25 cellular contexts compared by ENCODE assay signal in the genomic region with DNA sequence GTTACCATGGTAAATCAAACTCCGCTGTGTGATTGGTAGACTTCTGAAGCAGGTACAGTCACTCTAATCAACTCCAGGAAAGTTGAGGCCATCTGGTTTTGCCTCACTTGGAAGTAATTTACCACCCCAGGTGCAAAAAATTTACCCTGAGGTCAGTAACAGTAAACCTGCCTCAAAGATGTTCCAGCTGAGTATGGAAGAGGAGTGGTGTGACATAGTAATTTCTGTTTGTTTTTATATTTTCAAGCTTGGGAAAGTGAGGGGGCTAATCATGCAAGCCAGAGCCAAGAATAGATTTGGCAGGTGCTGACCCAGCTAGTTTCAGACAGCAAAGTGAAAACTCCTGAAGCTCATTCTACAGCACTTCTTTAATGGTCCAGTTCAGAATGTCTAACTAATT.
A peak's percentile ranks its signal among the peaks of the same experiment; 100 is the strongest.
DNase-seq lines count a peak whose midpoint lies in the region; ATAC-seq and TF ChIP-seq lines count a peak whose summit lies in the region.
"Had no signal": no experiment of that assay in that cellular context is flagged by ENCODE, and none has a peak within 500 bp of the region (broad histone marks: within the 10 kb centered on the region; RNA-seq: fewer than 3 reads in every experiment).

No MANE protein-coding gene starts in this region.

- no peak overlapping the region for H3K4me2 ChIP-seq in osteoblast (ENCODE audit: insufficient read depth, low read length)
- H3K4me2 ChIP-seq: neural progenitor cell had no signal

- H3K4me1 ChIP-seq in osteoblast (ENCODE audit: insufficient read depth, low read length) = peaks cover 89% of the 10 kb centered on the region
- H3K4me1 ChIP-seq: adrenal gland, neural progenitor cell, right lobe of liver, thyroid gland had no signal

- H4K20me1 ChIP-seq in osteoblast (ENCODE audit: insufficient read depth, low read length) = no peaks in the 10 kb centered on the region

- H3K9me3 ChIP-seq in osteoblast (ENCODE audit: low read depth, low read length) = no peaks in the 10 kb centered on the region
- H3K9me3 ChIP-seq: adrenal gland, lower lobe of right lung, right lobe of liver, thyroid gland had no signal

- H3K4me3 ChIP-seq in brain microvascular endothelial cell (ENCODE audit: low read depth, low read length) (no peak overlapping the region), osteoblast (ENCODE audit: insufficient read depth, low read length) (no peak overlapping the region)
- H3K4me3 ChIP-seq: adrenal gland, cardiac muscle cell, lower lobe of right lung, neural progenitor cell, right lobe of liver, thyroid gland had no signal

- H3K27me3 ChIP-seq in brain microvascular endothelial cell (replicated peaks) = no peaks in the 10 kb centered on the region
- H3K27me3 ChIP-seq in osteoblast (ENCODE audit: insufficient read depth, low read length) = no peaks in the 10 kb centered on the region
- H3K27me3 ChIP-seq: adrenal gland, neural progenitor cell, right lobe of liver, thyroid gland had no signal

- H3K27ac ChIP-seq in brain microvascular endothelial cell (peak overlapping the region; percentile 96), osteoblast (ENCODE audit: low read depth, low read length) (peak overlapping the region; percentile 93)
- H3K27ac ChIP-seq: adrenal gland, cardiac muscle cell, lower lobe of right lung, neural progenitor cell, right lobe of liver, RWPE1, thyroid gland, VCaP had no signal

- H3K36me3 ChIP-seq in brain microvascular endothelial cell (replicated peaks) = no peaks in the 10 kb centered on the region
- H3K36me3 ChIP-seq in osteoblast (ENCODE audit: insufficient read depth, low read length) = no peaks in the 10 kb centered on the region
- H3K36me3 ChIP-seq: adrenal gland, cardiac muscle cell, lower lobe of right lung, neural progenitor cell, right lobe of liver, thyroid gland had no signal

- peaks cover 40% of the 10 kb centered on the region for H3K79me2 ChIP-seq in osteoblast (ENCODE audit: insufficient read depth, low read length)

- in situ Hi-C loops in brain microvascular endothelial cell (cut with HindIII; ENCODE audit: low pct_ligation_motif_present, low sequenced_read_pairs) = no loop called here

- DNase-seq in EH (ENCODE audit: low read depth) (peak; percentile 28), NCI-H146 (lab: John Stamatoyannopoulos, UW) (peak; percentile 93), brain microvascular endothelial cell (no peak), osteoblast (ENCODE audit: insufficient read length, low spot score, missing footprints) (no peak), amniotic stem cell (lab: John Stamatoyannopoulos, UW) (no peak)
- no peak for DNase-seq in effector CD8-positive, alpha-beta T cell (lab: John Stamatoyannopoulos, UW)
- DNase-seq: activated CD4-positive, alpha-beta T cell treated with anti-CD3 and anti-CD28 coated beads, Interleukin-2, amount 10 ng/mL, durations not matched to agents 7 days and 5 days; activated naive CD4-positive, alpha-beta T cell treated with Interleukin-2 at 50 U/mL for 16 hours; activated T-cell treated with anti-CD3 and anti-CD28 coated beads, Interleukin-2, amount 50 U/mL, for 72 hours; adrenal gland; CD4-positive, alpha-beta T cell; dermis blood vessel endothelial cell; DMS 273 treated with DMSO at 0.1 percent for 48 hours; KBM-7; lower lobe of right lung; NCI-H524 treated with DMSO at 0.1 percent for 48 hours; right lobe of liver; stimulated activated CD4-positive, alpha-beta T cell treated with anti-CD3 and anti-CD28 coated beads, Interleukin-15, amount 100 ng/mL, for 24 hours; thyroid gland had no signal

- H2AFZ ChIP-seq in osteoblast (ENCODE audit: low read length) = no peak overlapping the region
- H2AFZ ChIP-seq: neural progenitor cell had no signal

- TF ChIP-seq CTCF in brain microvascular endothelial cell (IDR thresholded peaks at IDR 0.05; ENCODE audit: low read depth, low read length, missing control alignments) (no peak), osteoblast (IDR thresholded peaks at IDR 0.05; ENCODE audit: extremely low read depth, low read depth, low read length) (no peak)

- no peak for ATAC-seq in HG03378 (IDR thresholded peaks at IDR 0.05; ENCODE audit: unreplicated experiment)
- ATAC-seq: activated T-cell treated with anti-CD3 and anti-CD28 coated beads, Interleukin-2, amount 50 U/mL, for 72 hours; lower lobe of right lung; right lobe of liver; SK-N-SH treated with all-trans-retinoic acid at 6 μM for 48 hours had no signal

Comparison
In these comparisons a context has a peak if more than half of its experiments do, and no peak if none do; other contexts are left out.
1. DNase-seq: peak in EH (single experiment) and NCI-H146 (single experiment); none in brain microvascular endothelial cell (single experiment), osteoblast (single experiment), amniotic stem cell (single experiment) and effector CD8-positive, alpha-beta T cell (single experiment).